ENCODE assay signal across 20 cellular contexts in the genomic region with DNA sequence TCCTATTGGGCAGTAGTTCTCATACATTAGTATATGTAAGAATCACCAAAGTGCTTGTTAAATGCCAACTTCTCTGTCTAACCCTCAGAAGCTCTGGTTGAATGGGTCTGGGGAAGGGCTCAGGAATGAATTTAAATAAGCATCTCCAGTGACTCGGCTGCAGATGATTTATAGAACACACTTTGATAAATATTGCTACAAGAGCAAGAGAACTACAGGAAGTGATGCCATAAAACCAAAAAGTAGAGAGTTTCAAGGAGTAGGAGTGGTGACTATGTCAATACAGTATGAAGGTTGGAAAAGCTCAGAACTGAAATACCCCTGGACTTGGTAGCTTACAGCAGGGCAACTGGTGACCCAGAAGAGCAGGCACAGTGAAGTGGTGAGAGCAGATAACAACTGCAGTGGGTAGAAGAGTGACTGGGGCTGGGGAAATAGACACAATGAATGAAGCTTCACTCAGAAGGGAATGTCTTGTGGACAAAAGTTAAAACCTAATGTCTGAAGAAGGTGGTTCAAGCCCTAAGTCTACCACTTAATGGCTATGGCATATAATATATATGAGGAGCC.
"Had no signal": no experiment of that assay in that cellular context is flagged by ENCODE, and none has a peak within 500 bp of the region (broad histone marks: within the 10 kb centered on the region; RNA-seq: fewer than 3 reads in every experiment).

No MANE protein-coding gene starts in this region.

- H3K9me3 Mint-ChIP-seq: activated naive CD4-positive, alpha-beta T cell treated with anti-CD3 and anti-CD28 coated beads, Interleukin-2, amount 50 U/mL, for 72 hours; activated T-cell treated with anti-CD3 and anti-CD28 coated beads, Interleukin-2, amount 50 U/mL, for 72 hours; central memory CD8-positive, alpha-beta T cell had no signal

- FAIRE-seq: pancreas, TTC549 had no signal

- H3K9me3 ChIP-seq: gastrocnemius medialis, left lung, pancreas, vagina had no signal

- H3K4me3 ChIP-seq: gastrocnemius medialis, left lung, mucosa of descending colon, pancreas, vagina had no signal

- H3K27ac ChIP-seq: gastrocnemius medialis, left lung, pancreas, vagina had no signal

- H3K4me3 Mint-ChIP-seq: activated CD8-positive, alpha-beta T cell treated with anti-CD3 and anti-CD28 coated beads, Interleukin-2, amount 10 ng/mL, durations not matched to agents 7 days and 5 days; activated T-cell treated with anti-CD3 and anti-CD28 coated beads, Interleukin-2, amount 50 U/mL, for 72 hours; central memory CD8-positive, alpha-beta T cell; memory B cell; naive thymus-derived CD4-positive, alpha-beta T cell; WTC11 had no signal

- DNase-seq: activated CD4-positive, alpha-beta T cell treated with anti-CD3 and anti-CD28 coated beads for 4 hours; activated CD8-positive, alpha-beta memory T cell treated with anti-CD3 and anti-CD28 coated beads, Interleukin-2, amount 50 U/mL, for 4 hours; activated CD8-positive, alpha-beta T cell treated with anti-CD3 and anti-CD28 coated beads, Interleukin-2, amount 10 ng/mL, durations not matched to agents 7 days and 5 days; activated gamma-delta T cell; activated T-cell treated with anti-CD3 and anti-CD28 coated beads, Interleukin-2, amount 50 U/mL, for 72 hours; cortex of kidney; effector CD4-positive, alpha-beta T cell; gastrocnemius medialis; left lung; mucosa of descending colon; naive thymus-derived CD4-positive, alpha-beta T cell; pancreas; stimulated activated CD4-positive, alpha-beta T cell treated with anti-CD3 and anti-CD28 coated beads, Interleukin-12 subunit alpha, Interleukin-12 subunit beta, amount 100 ng/mL, for 4 hours; stimulated activated CD4-positive, alpha-beta T cell treated with anti-CD3 and anti-CD28 coated beads, Interleukin-2, amount 100 ng/mL, for 24 hours had no signal

- H3K27me3 ChIP-seq: gastrocnemius medialis, left lung, pancreas, vagina had no signal

- ATAC-seq: activated CD8-positive, alpha-beta T cell treated with anti-CD3 and anti-CD28 coated beads, Interleukin-2, amount 10 ng/mL, durations not matched to agents 7 days and 5 days; activated naive CD4-positive, alpha-beta T cell treated with anti-CD3 and anti-CD28 coated beads, Interleukin-2, amount 50 U/mL, for 72 hours; activated T-cell treated with anti-CD3 and anti-CD28 coated beads, Interleukin-2, amount 50 U/mL, for 72 hours; gastrocnemius medialis; left lung; mucosa of descending colon; naive thymus-derived CD4-positive, alpha-beta T cell; pancreas; WTC11 had no signal

- H3K4me1 ChIP-seq: gastrocnemius medialis, left lung, pancreas, vagina had no signal

- H3K27ac Mint-ChIP-seq: activated CD8-positive, alpha-beta T cell treated with anti-CD3 and anti-CD28 coated beads, Interleukin-2, amount 10 ng/mL, durations not matched to agents 7 days and 5 days; activated naive CD4-positive, alpha-beta T cell treated with anti-CD3 and anti-CD28 coated beads, Interleukin-2, amount 50 U/mL, for 72 hours; activated T-cell treated with anti-CD3 and anti-CD28 coated beads, Interleukin-2, amount 50 U/mL, for 72 hours; memory B cell; naive thymus-derived CD4-positive, alpha-beta T cell; WTC11 had no signal

- H3K36me3 ChIP-seq: gastrocnemius medialis, left lung, pancreas, vagina had no signal

- H3K36me3 Mint-ChIP-seq: activated naive CD4-positive, alpha-beta T cell treated with anti-CD3 and anti-CD28 coated beads, Interleukin-2, amount 50 U/mL, for 72 hours; memory B cell had no signal

- H3K4me1 Mint-ChIP-seq: central memory CD8-positive, alpha-beta T cell; memory B cell had no signal
